27 cellular contexts compared by ENCODE assay signal in the genomic region with DNA sequence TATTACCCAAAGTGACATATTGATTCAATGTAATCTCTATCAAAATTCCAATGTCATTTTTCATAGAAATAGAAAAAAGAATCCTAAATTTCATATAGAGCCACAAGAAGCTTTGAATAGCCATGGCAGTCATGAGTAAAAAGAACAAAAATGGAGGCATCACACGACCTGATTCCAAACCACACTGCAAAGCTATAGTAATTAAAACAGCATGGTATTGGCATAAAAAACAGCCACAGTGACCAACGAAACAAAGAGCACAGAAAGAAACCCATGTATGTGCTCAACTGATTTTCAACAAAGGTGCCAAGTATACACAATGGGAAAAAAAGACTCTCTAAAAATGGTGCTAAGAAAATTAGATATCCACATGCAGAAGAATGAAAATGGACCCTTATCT.
"Had no signal": no experiment of that assay in that cellular context is flagged by ENCODE, and none has a peak within 500 bp of the region (broad histone marks: within the 10 kb centered on the region; RNA-seq: fewer than 3 reads in every experiment).

No MANE protein-coding gene starts in this region.

- FAIRE-seq: small intestine, urothelium cell line had no signal

- H3K9me3 ChIP-seq: neutrophil, psoas muscle, sigmoid colon, stomach, thoracic aorta, thyroid gland, upper lobe of left lung, vagina had no signal

- H3K4me1 ChIP-seq: parathyroid adenoma, psoas muscle, right lobe of liver, sigmoid colon, stomach, thyroid gland, tibial nerve, upper lobe of left lung, vagina had no signal

- ATAC-seq: naive thymus-derived CD8-positive, alpha-beta T cell; natural killer cell treated with Interleukin-12 subunit alpha and Interleukin-12 subunit beta and Interleukin-15 and Interleukin-18, amount 100 ng/mL, for 72 hours; psoas muscle; right cardiac atrium; right lobe of liver; stimulated activated effector memory CD8-positive, alpha-beta T cell treated with anti-CD3 and anti-CD28 coated beads, Interleukin-12 subunit alpha, Interleukin-12 subunit beta, amount 100 ng/mL, for 72 hours; stimulated activated naive B cell treated with anti-CD40 and anti-IgM and Interleukin-4, amounts not matched to agents 10 μg/mL and 1 μg/mL and 100 μg/mL, for 72 hours had no signal

- H3K27me3 ChIP-seq: neutrophil, right lobe of liver, sigmoid colon, stomach, thyroid gland, tibial nerve, upper lobe of left lung, vagina had no signal

- H3K36me3 ChIP-seq: right lobe of liver, sigmoid colon, stomach, thoracic aorta, thyroid gland, tibial nerve, upper lobe of left lung, vagina had no signal

- H3K4me3 ChIP-seq: psoas muscle, right lobe of liver, sigmoid colon, stomach, thoracic aorta, thyroid gland, tibial nerve, upper lobe of left lung, vagina had no signal

- DNase-seq: naive thymus-derived CD8-positive, alpha-beta T cell; nephron progenitor cell; nucleus accumbens; posterior cingulate gyrus; psoas muscle; right cardiac atrium; right lobe of liver; sigmoid colon; small intestine; stimulated activated CD4-positive, alpha-beta T cell treated with anti-CD3 and anti-CD28 coated beads, Interleukin-15, amount 100 ng/mL, for 24 hours; stimulated activated CD4-positive, alpha-beta T cell treated with anti-CD3 and anti-CD28 coated beads, Interleukin-2, amount 100 ng/mL, for 24 hours; stimulated activated CD4-positive, alpha-beta T cell treated with anti-CD3 and anti-CD28 coated beads, Interleukin-2, amount 100 ng/mL, for 48 hours; stimulated activated CD4-positive, alpha-beta T cell treated with anti-CD3 and anti-CD28 coated beads, Interleukin-4, amount 100 ng/mL, for 24 hours; stimulated activated naive B cell treated with anti-CD40 and anti-IgM and Interleukin-4, amounts not matched to agents 10 μg/mL and 1 μg/mL and 100 μg/mL, for 72 hours; stimulated activated naive CD4-positive, alpha-beta T cell treated with Interleukin-2 at 50 U/mL for 16 hours; stomach; thyroid gland; trophoblast cell; upper lobe of left lung had no signal

- H3K27ac ChIP-seq: neutrophil, parathyroid adenoma, psoas muscle, right lobe of liver, sigmoid colon, stomach, thoracic aorta, thyroid gland, tibial nerve, upper lobe of left lung, vagina had no signal
